9 cellular contexts compared by ENCODE assay signal in the genomic region with DNA sequence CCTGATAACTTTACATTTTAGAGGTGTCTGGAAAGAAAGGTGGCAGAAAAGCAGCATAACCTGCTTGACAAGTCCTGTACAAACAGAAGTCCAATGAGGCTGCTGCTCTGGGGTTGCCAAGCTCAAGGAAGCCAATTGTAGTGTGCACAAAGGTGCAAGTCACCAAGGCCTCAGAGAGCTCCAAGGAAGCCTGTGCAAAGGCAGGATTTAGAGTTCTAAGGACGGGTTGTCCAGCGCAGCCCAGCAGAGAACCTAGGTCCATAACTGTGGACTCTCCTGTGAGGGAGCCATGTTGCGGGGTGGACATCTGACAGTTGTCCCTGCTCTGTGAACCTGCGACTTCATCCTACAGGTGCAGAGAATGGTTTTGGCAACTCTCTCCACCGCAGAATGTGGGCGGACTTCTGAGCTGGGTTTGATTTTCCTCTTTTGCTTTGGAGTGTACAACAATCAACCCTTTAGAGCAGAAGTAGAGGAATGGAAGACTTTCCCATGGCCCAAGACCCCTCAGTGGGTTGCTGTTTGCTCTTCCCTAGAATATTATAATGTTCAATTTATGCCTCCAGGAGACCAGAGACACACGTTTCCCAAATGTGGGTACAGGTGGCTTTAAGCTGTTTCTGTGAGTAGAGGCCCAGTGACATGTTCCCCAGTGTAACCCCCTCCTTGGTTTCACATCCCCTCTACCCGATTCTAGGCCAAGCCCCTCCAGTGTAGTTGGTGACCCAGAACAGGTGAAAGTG.
A peak's percentile ranks its signal among the peaks of the same experiment; 100 is the strongest.
DNase-seq lines count a peak whose midpoint lies in the region; ATAC-seq, FAIRE-seq and TF ChIP-seq lines count a peak whose summit lies in the region.
"Had no signal": no experiment of that assay in that cellular context is flagged by ENCODE, and none has a peak within 500 bp of the region (broad histone marks: within the 10 kb centered on the region; RNA-seq: fewer than 3 reads in every experiment).

No MANE protein-coding gene starts in this region.

- DNase-seq in GM12892 (ENCODE audit: insufficient read length): no peak
- peak; percentile 41 for DNase-seq in activated B cell treated with CpG ODN at 0.5 μM for 24 hours
- no peak for DNase-seq in naive thymus-derived CD8-positive, alpha-beta T cell
- DNase-seq in mesenteric fat pad (ENCODE audit: low spot score): no peak
- no peak for DNase-seq in NCI-H226
- no peak for DNase-seq in effector CD8-positive, alpha-beta T cell (lab: John Stamatoyannopoulos, UW)

- peaks cover 96% of the 10 kb centered on the region for H3K4me1 Mint-ChIP-seq in activated B cell treated with CpG ODN at 0.5 μM for 24 hours
- H3K4me1 Mint-ChIP-seq in naive thymus-derived CD8-positive, alpha-beta T cell: peaks cover 31 to 84% (median 65%) of the 10 kb centered on the region in 4 donors

- intact Hi-C loops in activated B cell treated with CpG ODN at 0.5 μM for 24 hours (cut with micrococcal nuclease): loop anchor here (1.0 to 10.0 kb wide), 10 partner anchors 10 to 1074 kb away; no protein-coding TSS in a partner anchor

- FAIRE-seq in GM12892 (lab: Jason Lieb, UNC): peak; percentile 94
- FAIRE-seq: K562 had no signal

- H3K27ac Mint-ChIP-seq in activated B cell treated with CpG ODN at 0.5 μM for 24 hours: peak overlapping the region; percentile 89
- H3K27ac Mint-ChIP-seq in naive thymus-derived CD8-positive, alpha-beta T cell: peak overlapping the region; percentile 73 to 93 (median 84)

- CTCF ChIA-PET in activated B cell treated with CpG ODN at 0.5 μM for 24 hours (lab: Charles Lee): interaction anchor here (0.6 to 2.3 kb wide), 5 partner anchors 17 to 116 kb away, joined by 3 to 8 read pairs (median 6); no protein-coding TSS in a partner anchor

- H3K27me3 Mint-ChIP-seq in activated B cell treated with CpG ODN at 0.5 μM for 24 hours: no peaks in the 10 kb centered on the region
- no peaks in the 10 kb centered on the region for H3K27me3 Mint-ChIP-seq in naive thymus-derived CD8-positive, alpha-beta T cell

- H3K9me3 Mint-ChIP-seq in activated B cell treated with CpG ODN at 0.5 μM for 24 hours: peaks cover 5% of the 10 kb centered on the region
- H3K9me3 Mint-ChIP-seq in naive thymus-derived CD8-positive, alpha-beta T cell: no peaks in the 10 kb centered on the region

- ATAC-seq in HG02759 (IDR thresholded peaks at IDR 0.05; ENCODE audit: unreplicated experiment) (peak; percentile 51), activated B cell treated with CpG ODN at 0.5 μM for 24 hours (ENCODE audit: low read depth) (peak; percentile 78), HG02981 (IDR thresholded peaks at IDR 0.05; ENCODE audit: unreplicated experiment) (no peak)
- peak in 1 of 2 donors; percentile 24 for ATAC-seq in naive thymus-derived CD8-positive, alpha-beta T cell
- ATAC-seq: K562 had no signal

- POLR2A ChIA-PET in activated B cell treated with CpG ODN at 0.5 μM for 24 hours (lab: Charles Lee): interaction anchor here (0.6 to 9.7 kb wide), 24 partner anchors 9 to 967 kb away, joined by 3 to 249 read pairs (median 11); partner anchors contain the start of gene ETV6
- POLR2A ChIA-PET in naive thymus-derived CD8-positive, alpha-beta T cell (lab: Charles Lee): interaction anchor here (0.6 to 1.1 kb wide), 3 partner anchors 9 to 320 kb away, joined by 3 to 5 read pairs (median 4); partner anchors contain the start of gene ETV6

- TF ChIP-seq CTCF in activated B cell treated with CpG ODN at 0.5 μM for 24 hours (IDR thresholded peaks at IDR 0.05): no peak

- H3K4me3 Mint-ChIP-seq in activated B cell treated with CpG ODN at 0.5 μM for 24 hours: peak overlapping the region; percentile 74
- H3K4me3 Mint-ChIP-seq in naive thymus-derived CD8-positive, alpha-beta T cell: peak overlapping the region in 9 of 10 donors; percentile 17 to 75 (median 65)

- H3K36me3 Mint-ChIP-seq in activated B cell treated with CpG ODN at 0.5 μM for 24 hours (ENCODE audit: low read depth): peaks cover 21% of the 10 kb centered on the region
- peaks cover 0 to 2% (median 0%) of the 10 kb centered on the region in 3 donors for H3K36me3 Mint-ChIP-seq in naive thymus-derived CD8-positive, alpha-beta T cell

- peak; percentile 46; the same call in 1 of the 2 replicates for TF ChIP-seq POLR2A in GM12892 (IDR thresholded peaks at IDR 0.05; ENCODE audit: low read depth, low read length)
